ENCODE assay signal across 8 cellular contexts in genomic region chr15:90902656-90902995, GRCh38. TPM values are rescaled to one million over a fixed set of nuclear protein-coding genes. Genes with fewer than 3 reads are reported as not detected.
DNase-seq lines count a peak whose midpoint lies in the region; ATAC-seq and TF ChIP-seq lines count a peak whose summit lies in the region.

No MANE protein-coding gene starts in this region.

- 0 to 1% (median 0%) methylated on average over 14 to 60 of the region's 60 CpGs for WGBS in psoas muscle, 3 donors

- H3K4me1 ChIP-seq in Loucy (ENCODE audit: insufficient read depth, low read length, poor library complexity, severe bottlenecking) = peaks cover 13% of the 10 kb centered on the region
- no peaks in the 10 kb centered on the region for H3K4me1 ChIP-seq in endocrine pancreas (ENCODE audit: control insufficient read depth, insufficient read depth, low read length)
- H3K4me1 ChIP-seq in psoas muscle = peaks cover 20% of the 10 kb centered on the region

- H3K27me3 ChIP-seq in Loucy (ENCODE audit: insufficient read depth, low read length, poor library complexity, severe bottlenecking) (no peaks in the 10 kb centered on the region), endocrine pancreas (ENCODE audit: control insufficient read depth, insufficient read depth, low read length) (no peaks in the 10 kb centered on the region), psoas muscle (ENCODE audit: insufficient read depth in 3 of 3, low read length in 2 of 3) (no peaks in the 10 kb centered on the region)

- H3K9me3 ChIP-seq in Loucy (ENCODE audit: insufficient read depth, low read depth, low read length) (no peaks in the 10 kb centered on the region), endocrine pancreas (ENCODE audit: control insufficient read depth, low read length) (no peaks in the 10 kb centered on the region), psoas muscle (no peaks in the 10 kb centered on the region)

- H3K4me3 ChIP-seq in GM12865 (ENCODE audit: low read depth, low read length) (peak overlapping the region; percentile 73; the same call in 1 of the 2 replicates), Loucy (ENCODE audit: low read length, poor library complexity, severe bottlenecking) (peak overlapping the region; percentile 84), endocrine pancreas (ENCODE audit: control insufficient read depth, insufficient read depth, low read length) (no peak overlapping the region), psoas muscle (peak overlapping the region; percentile 69)

- DNase-seq in GM12865 (ENCODE audit: low read depth) = no peak
- DNase-seq in psoas muscle = no peak
- DNase-seq in D341Med (ENCODE audit: low spot score) = no peak
- no peak for DNase-seq in NCI-H748 treated with DMSO at 0.1 percent for 48 hours (lab: John Stamatoyannopoulos, UW)
- DNase-seq in Kasumi-1 (lab: John Stamatoyannopoulos, UW) = no peak
- no peak for DNase-seq in nucleus accumbens (lab: John Stamatoyannopoulos, UW)

- H4K20me1 ChIP-seq in Loucy (ENCODE audit: insufficient read depth, low read length, poor library complexity, severe bottlenecking) = no peaks in the 10 kb centered on the region

- H3K4me2 ChIP-seq in Loucy (ENCODE audit: low read depth, low read length, poor library complexity, severe bottlenecking) = peak overlapping the region; percentile 93

- peaks cover 19% of the 10 kb centered on the region; the same call in 1 of the 2 replicates for H3K79me2 ChIP-seq in Loucy (ENCODE audit: insufficient read depth, low read length)

- H3K36me3 ChIP-seq in Loucy (ENCODE audit: insufficient read depth, low read length) = no peaks in the 10 kb centered on the region
- no peaks in the 10 kb centered on the region for H3K36me3 ChIP-seq in endocrine pancreas (ENCODE audit: control insufficient read depth, insufficient read depth, low read length)
- peaks cover 0 to 38% of the 10 kb centered on the region in 2 donors for H3K36me3 ChIP-seq in psoas muscle (ENCODE audit: insufficient read depth in 1 of 2, low read depth in 1 of 2)

- H3K9me2 ChIP-seq in Loucy (replicated peaks; ENCODE audit: low read depth, low read length) = no peaks in the 10 kb centered on the region

- peak overlapping the region; percentile 95 for H3K27ac ChIP-seq in psoas muscle

- intact Hi-C loops in psoas muscle (cut with DNase I) = loop anchor here (1.0 to 2.0 kb wide), 2 partner anchors 30 kb away; partner anchors contain the start of gene HDDC3 (in 2 of the 2)

- H3F3A ChIP-seq in Loucy (ENCODE audit: low read depth) = no peaks in the 10 kb centered on the region

- no peak for ATAC-seq in psoas muscle

- no peak overlapping the region for H2AFZ ChIP-seq in Loucy (ENCODE audit: low read length)

- TF ChIP-seq CTCF in GM12865 (IDR thresholded peaks at IDR 0.05; ENCODE audit: insufficient read depth, low read depth, low read length, missing control alignments) = no peak
- TF ChIP-seq CTCF in Loucy (conservative IDR thresholded peaks at IDR 0.05; ENCODE audit: low read length) = no peak
- no peak for TF ChIP-seq CTCF in psoas muscle (IDR thresholded peaks at IDR 0.05)

- peak overlapping the region; percentile 67 for H3K9ac ChIP-seq in Loucy (ENCODE audit: low read depth, low read length, poor library complexity, severe bottlenecking)
- peak overlapping the region; percentile 84 for H3K9ac ChIP-seq in endocrine pancreas (ENCODE audit: control insufficient read depth, insufficient read depth, low read length)

RNA-seq across cellular contexts. Expression of gene MAN2A2, which starts 0.5 kb away (rescaled TPM):
- total RNA-seq in psoas muscle = 100 to 1,000 TPM in 3 of 4 donors, 10 to 100 TPM in 1; 73.0 to 127 (median 121) TPM
- 100 to 1,000 TPM in 1 of 3 donors, 10 to 100 TPM in 2; 22.9 to 111 (median 41.5) TPM for polyA plus RNA-seq in psoas muscle

RNA-seq across cellular contexts. Expression of gene FES, which starts 18.3 kb away (rescaled TPM):
- total RNA-seq in psoas muscle = 1 to 10 TPM; 6.7 to 7.7 (median 7.2) TPM
- 1 to 10 TPM; 4.2 to 8.1 (median 5.5) TPM for polyA plus RNA-seq in psoas muscle

RNA-seq across cellular contexts. Expression of gene HDDC3, which starts 29.7 kb away (rescaled TPM):
- 10 to 100 TPM in 3 of 4 donors, 1 to 10 TPM in 1; 9.9 to 25.5 (median 12.9) TPM for total RNA-seq in psoas muscle
- 10 to 100 TPM in 2 of 3 donors, 1 to 10 TPM in 1; 7.2 to 23.9 (median 14.0) TPM for polyA plus RNA-seq in psoas muscle

RNA-seq across cellular contexts. Expression of gene UNC45A, which starts 32.5 kb away (rescaled TPM):
- 10 to 100 TPM; 11.0 to 17.5 (median 12.1) TPM for total RNA-seq in psoas muscle
- 10 to 100 TPM in 2 of 3 donors, 1 to 10 TPM in 1; 9.2 to 15.3 (median 11.2) TPM for polyA plus RNA-seq in psoas muscle

RNA-seq across cellular contexts. Expression of gene FURIN, which starts 34.2 kb away (rescaled TPM):
- 10 to 100 TPM; 27.2 to 67.8 (median 55.7) TPM for total RNA-seq in psoas muscle
- 10 to 100 TPM; 37.6 to 99.3 (median 40.8) TPM for polyA plus RNA-seq in psoas muscle
